ENCODE assay signal across 12 cellular contexts in the genomic region with DNA sequence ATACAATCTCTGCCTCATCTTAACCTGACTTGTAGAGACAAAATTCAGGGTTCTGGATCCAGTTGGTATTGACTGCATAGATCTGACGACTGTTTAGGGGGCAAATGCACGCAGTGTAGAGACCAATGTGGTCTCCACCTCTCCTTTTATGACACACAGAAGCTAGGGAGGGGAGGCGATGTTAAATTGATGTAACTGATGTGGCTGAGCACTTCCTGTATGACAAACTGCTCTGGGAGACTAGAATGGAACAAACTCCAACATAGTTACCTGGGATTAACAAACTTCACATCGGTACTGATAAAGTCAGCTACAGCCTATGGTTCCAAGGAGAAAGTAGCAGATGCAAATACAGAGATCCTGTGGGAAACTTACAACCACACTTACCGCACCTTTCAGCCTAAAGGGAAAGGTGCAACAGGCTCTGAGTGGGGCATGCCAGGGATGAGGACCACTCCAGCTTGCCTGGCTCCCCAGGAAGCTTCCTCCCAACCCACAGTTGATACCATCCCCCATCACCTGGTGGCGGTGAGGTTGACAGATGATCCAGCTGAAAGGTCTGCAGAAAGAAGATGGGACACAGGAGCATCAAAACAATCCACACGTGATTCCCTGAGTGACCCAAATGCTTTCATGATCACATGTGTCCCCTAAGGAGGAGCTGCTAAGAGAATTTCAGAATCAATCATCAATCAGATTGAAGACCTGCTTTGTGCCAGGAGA.
DNase-seq lines count a peak whose midpoint lies in the region; ATAC-seq and TF ChIP-seq lines count a peak whose summit lies in the region.
"Had no signal": no experiment of that assay in that cellular context is flagged by ENCODE, and none has a peak within 500 bp of the region (broad histone marks: within the 10 kb centered on the region; RNA-seq: fewer than 3 reads in every experiment).

No MANE protein-coding gene starts in this region.

- H3K4me1 ChIP-seq in fibroblast of lung (ENCODE audit: control insufficient read depth, extremely low read depth, insufficient read depth, low read length) (peaks cover 38% of the 10 kb centered on the region), vagina (peaks cover 62% of the 10 kb centered on the region)

- H3K4me1 Mint-ChIP-seq in activated naive CD4-positive, alpha-beta T cell treated with anti-CD3 and anti-CD28 coated beads, Interleukin-2, amount 10 ng/mL, durations not matched to agents 7 days and 5 days: peaks cover 48% of the 10 kb centered on the region
- H3K4me1 Mint-ChIP-seq in T-helper 1 cell treated with Interleukin-12 subunit alpha and Interleukin-12 subunit beta and Interleukin-4 antibody, amounts not matched to agents 30 μg/mL and 1 μg/mL, for 36 hours (ENCODE audit: low read depth): peaks cover 30% of the 10 kb centered on the region

- CTCF ChIA-PET in activated naive CD4-positive, alpha-beta T cell treated with anti-CD3 and anti-CD28 coated beads, Interleukin-2, amount 10 ng/mL, durations not matched to agents 7 days and 5 days (lab: Charles Lee): interaction anchor here (0.5 to 1.4 kb wide), 3 partner anchors 16 to 361 kb away, joined by 3 to 4 read pairs (median 4); no protein-coding TSS in a partner anchor

- H3K27ac Mint-ChIP-seq in activated naive CD4-positive, alpha-beta T cell treated with anti-CD3 and anti-CD28 coated beads, Interleukin-2, amount 10 ng/mL, durations not matched to agents 7 days and 5 days: peak overlapping the region; percentile 69
- H3K27ac Mint-ChIP-seq in T-helper 1 cell treated with Interleukin-12 subunit alpha and Interleukin-12 subunit beta and Interleukin-4 antibody, amounts not matched to agents 30 μg/mL and 1 μg/mL, for 36 hours: peak overlapping the region; percentile 70
- H3K27ac Mint-ChIP-seq: B cell had no signal

- no peaks in the 10 kb centered on the region for H4K20me1 ChIP-seq in fibroblast of lung (ENCODE audit: control insufficient read depth, extremely low read depth, insufficient read depth, low read length)

- intact Hi-C loops in vagina (cut with DNase I): no loop called here

- H3K27me3 ChIP-seq in fibroblast of lung (ENCODE audit: control insufficient read depth, insufficient read depth, low read length): no peaks in the 10 kb centered on the region
- no peaks in the 10 kb centered on the region for H3K27me3 ChIP-seq in vagina

- H3K9me3 Mint-ChIP-seq in activated naive CD4-positive, alpha-beta T cell treated with anti-CD3 and anti-CD28 coated beads, Interleukin-2, amount 10 ng/mL, durations not matched to agents 7 days and 5 days: no peaks in the 10 kb centered on the region
- no peaks in the 10 kb centered on the region for H3K9me3 Mint-ChIP-seq in T-helper 1 cell treated with Interleukin-12 subunit alpha and Interleukin-12 subunit beta and Interleukin-4 antibody, amounts not matched to agents 30 μg/mL and 1 μg/mL, for 36 hours

- H3K9ac ChIP-seq in fibroblast of lung (ENCODE audit: insufficient read depth, low read length): no peak overlapping the region

- H3K4me2 ChIP-seq in fibroblast of lung (ENCODE audit: extremely low read depth, insufficient read depth, low read length): no peak overlapping the region

- no peaks in the 10 kb centered on the region for H3K27me3 Mint-ChIP-seq in activated naive CD4-positive, alpha-beta T cell treated with anti-CD3 and anti-CD28 coated beads, Interleukin-2, amount 10 ng/mL, durations not matched to agents 7 days and 5 days
- no peaks in the 10 kb centered on the region for H3K27me3 Mint-ChIP-seq in T-helper 1 cell treated with Interleukin-12 subunit alpha and Interleukin-12 subunit beta and Interleukin-4 antibody, amounts not matched to agents 30 μg/mL and 1 μg/mL, for 36 hours (ENCODE audit: low read depth)
- H3K27me3 Mint-ChIP-seq: B cell had no signal

- peaks cover 2% of the 10 kb centered on the region for H3K36me3 ChIP-seq in fibroblast of lung (ENCODE audit: control insufficient read depth, insufficient read depth, low read length)
- H3K36me3 ChIP-seq in vagina: no peaks in the 10 kb centered on the region

- ATAC-seq in GM21786 (IDR thresholded peaks at IDR 0.05; ENCODE audit: unreplicated experiment) (no peak), HG03095 (IDR thresholded peaks at IDR 0.05; ENCODE audit: unreplicated experiment) (no peak)

- TF ChIP-seq CTCF in fibroblast of lung (conservative IDR thresholded peaks at IDR 0.05 in 1 of 2, IDR thresholded peaks at IDR 0.05 in 1 of 2; ENCODE audit: low read depth in 1 of 2, low read length in 2 of 2) (no peak), vagina (IDR thresholded peaks at IDR 0.05) (no peak)

- H3K4me3 ChIP-seq in fibroblast of lung (replicated peaks in 1 of 4; ENCODE audit: control extremely low read depth in 1 of 4, insufficient read depth in 1 of 4, low read depth in 3 of 4, low read length in 4 of 4): no peak overlapping the region
- no peak overlapping the region for H3K4me3 ChIP-seq in vagina

- TF ChIP-seq POLR2A in vagina (IDR thresholded peaks at IDR 0.05): no peak

- DNase-seq in activated naive CD4-positive, alpha-beta T cell treated with anti-CD3 and anti-CD28 coated beads, Interleukin-2, amount 10 ng/mL, durations not matched to agents 7 days and 5 days: peak; percentile 36
- DNase-seq in activated naive CD4-positive, alpha-beta T cell (lab: John Stamatoyannopoulos, UW): no peak
- DNase-seq in fibroblast of lung (ENCODE audit: low read depth in 2 of 2) (no peak), vagina (ENCODE audit: extremely low spot score in 2 of 2) (no peak), UCSD-AML1 (lab: John Stamatoyannopoulos, UW; ENCODE audit: unreplicated experiment) (no peak)
- DNase-seq: glutamatergic neuron; NCI-H2029; stimulated activated CD4-positive, alpha-beta T cell treated with anti-CD3 and anti-CD28 coated beads, Interleukin-2, amount 100 ng/mL, for 24 hours had no signal

- H3K27ac ChIP-seq in fibroblast of lung (ENCODE audit: insufficient read depth, low read length): peak overlapping the region; percentile 42
- peak overlapping the region; percentile 69 for H3K27ac ChIP-seq in vagina

- H3K9me3 ChIP-seq in fibroblast of lung (ENCODE audit: control insufficient read depth, insufficient read depth, low read depth, low read length) (no peaks in the 10 kb centered on the region), vagina (no peaks in the 10 kb centered on the region)

- H3K79me2 ChIP-seq in fibroblast of lung (ENCODE audit: control insufficient read depth, insufficient read depth, low read length): peaks cover 11% of the 10 kb centered on the region

- H3K4me3 Mint-ChIP-seq in activated naive CD4-positive, alpha-beta T cell treated with anti-CD3 and anti-CD28 coated beads, Interleukin-2, amount 10 ng/mL, durations not matched to agents 7 days and 5 days: no peak overlapping the region
- no peak overlapping the region for H3K4me3 Mint-ChIP-seq in T-helper 1 cell treated with Interleukin-12 subunit alpha and Interleukin-12 subunit beta and Interleukin-4 antibody, amounts not matched to agents 30 μg/mL and 1 μg/mL, for 36 hours
- H3K4me3 Mint-ChIP-seq: B cell had no signal

- H2AFZ ChIP-seq in fibroblast of lung (ENCODE audit: low read length): no peak overlapping the region

- H3K36me3 Mint-ChIP-seq in activated naive CD4-positive, alpha-beta T cell treated with anti-CD3 and anti-CD28 coated beads, Interleukin-2, amount 10 ng/mL, durations not matched to agents 7 days and 5 days: peaks cover 8% of the 10 kb centered on the region
- H3K36me3 Mint-ChIP-seq in T-helper 1 cell treated with Interleukin-12 subunit alpha and Interleukin-12 subunit beta and Interleukin-4 antibody, amounts not matched to agents 30 μg/mL and 1 μg/mL, for 36 hours (ENCODE audit: low read depth): peaks cover 13% of the 10 kb centered on the region
